27 cellular contexts compared by ENCODE assay signal in the genomic region with DNA sequence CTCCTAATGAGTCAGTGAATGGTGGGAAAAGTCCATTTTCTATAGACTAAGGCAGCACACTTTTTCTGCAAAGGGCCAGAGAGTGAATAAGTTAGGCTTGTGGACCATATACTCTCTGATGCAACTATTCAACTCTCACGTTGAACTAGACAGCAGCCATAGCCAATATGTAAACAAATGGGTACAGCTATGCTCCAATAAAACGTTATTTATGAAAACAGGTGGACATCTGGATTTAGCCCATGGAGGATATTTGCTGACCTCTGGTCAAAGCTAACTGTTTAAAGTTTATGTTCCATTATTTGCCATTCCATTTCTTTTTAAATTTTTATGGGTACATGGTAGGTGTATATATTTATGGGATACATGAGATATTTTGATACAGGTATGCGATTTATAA. TPM values are rescaled to one million over a fixed set of nuclear protein-coding genes. Genes with fewer than 3 reads are reported as not detected.
"Had no signal": no experiment of that assay in that cellular context is flagged by ENCODE, and none has a peak within 500 bp of the region (broad histone marks: within the 10 kb centered on the region; RNA-seq: fewer than 3 reads in every experiment).

No MANE protein-coding gene starts in this region.

- H3K27ac ChIP-seq: colonic mucosa, epithelial cell of prostate, esophagus squamous epithelium, gastrocnemius medialis, heart right ventricle, left lung, lower lobe of right lung had no signal

- H3K27me3 ChIP-seq: esophagus squamous epithelium, gastrocnemius medialis, heart right ventricle had no signal

- H3K4me1 ChIP-seq: colonic mucosa had no signal

- H3K4me3 ChIP-seq: colonic mucosa, esophagus squamous epithelium, gastrocnemius medialis, heart right ventricle, left lung, lower lobe of right lung, mucosa of descending colon had no signal

- H3K4me3 Mint-ChIP-seq: dendritic cell treated with granulocyte-macrophage colony-stimulating factor and Interleukin-4, amounts not matched to agents 40 ng/mL and 50 ng/mL, for 4 days; effector memory CD8-positive, alpha-beta T cell; endodermal cell; mesothelial cell of epicardium; naive B cell had no signal

- DNase-seq: colonic mucosa; cortex of kidney; effector CD8-positive, alpha-beta T cell; effector memory CD8-positive, alpha-beta T cell; endodermal cell; erythroblast; esophagus squamous epithelium; foreskin fibroblast; gastrocnemius medialis; glutamatergic neuron; head of caudate nucleus; heart right ventricle; hippocampal formation; islet precursor cell; kidney; kidney glomerular epithelial cell; left lung; left ventricle myocardium superior; lower lobe of right lung; mesenchymal stem cell; mucosa of descending colon; naive B cell had no signal

- FAIRE-seq: endometrium, kidney had no signal

- H3K27ac Mint-ChIP-seq: dendritic cell treated with granulocyte-macrophage colony-stimulating factor and Interleukin-4, amounts not matched to agents 40 ng/mL and 50 ng/mL, for 4 days; effector memory CD8-positive, alpha-beta T cell; endodermal cell; mesothelial cell of epicardium had no signal

- H3K36me3 ChIP-seq: colonic mucosa had no signal

- H3K9me3 ChIP-seq: colonic mucosa, esophagus squamous epithelium, gastrocnemius medialis, heart right ventricle, left lung, lower lobe of right lung, mucosa of descending colon had no signal

- ATAC-seq: effector memory CD8-positive, alpha-beta T cell; esophagus mucosa; gastrocnemius medialis; heart right ventricle; left lung; left ventricle myocardium superior; lower lobe of right lung; mucosa of descending colon had no signal

RNA-seq across cellular contexts. Expression of a gene that starts 4.7 kb away (rescaled TPM):
- total RNA-seq: lower lobe of right lung had no signal
